ENCODE assay signal across 2 cellular contexts in genomic region chr1:1370094-1370493, GRCh38. TPM values are rescaled to one million over a fixed set of nuclear protein-coding genes. Genes with fewer than 3 reads are reported as not detected.
"Had no signal": no experiment of that assay in that cellular context is flagged by ENCODE, and none has a peak within 500 bp of the region (broad histone marks: within the 10 kb centered on the region; RNA-seq: fewer than 3 reads in every experiment).

No MANE protein-coding gene starts in this region.

RNA-seq across cellular contexts. Expression of gene MXRA8, which starts 11.7 kb away (rescaled TPM):
- total RNA-seq: NCI-H460, SK-MEL-5 had no signal
